Comparison of ENCODE assay signal across 38 cellular contexts in the genomic region with DNA sequence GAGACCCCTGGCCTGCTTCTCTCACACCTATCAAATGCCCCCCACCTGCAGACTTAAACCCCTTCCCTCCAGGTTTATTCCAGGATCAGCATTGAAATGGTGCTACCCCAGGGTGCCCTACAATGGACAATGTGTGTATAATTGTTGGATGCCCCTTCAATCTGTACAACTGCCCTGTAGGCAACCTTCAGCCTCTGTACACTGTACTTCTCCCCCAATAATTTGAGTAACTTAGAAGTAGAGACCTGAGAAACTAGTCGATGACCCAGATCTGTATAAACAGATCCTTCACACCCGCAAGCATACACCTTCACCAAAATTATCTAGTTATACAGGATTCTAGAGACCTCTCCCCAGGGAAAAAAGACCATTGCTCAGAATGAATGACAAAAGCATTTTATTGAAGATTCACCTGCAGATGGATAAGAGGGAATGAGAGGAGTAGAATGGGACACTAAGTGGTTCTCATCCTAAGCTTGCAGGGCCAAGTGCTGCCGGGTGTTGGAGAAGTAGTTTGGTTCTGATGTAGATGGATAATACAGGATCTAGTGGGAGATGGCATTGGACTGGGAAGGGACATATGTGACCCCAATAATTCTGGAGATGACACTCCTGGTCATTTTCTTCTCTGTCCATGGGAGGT. TPM values are rescaled to one million over a fixed set of nuclear protein-coding genes. Genes with fewer than 3 reads are reported as not detected.
"Had no signal": no experiment of that assay in that cellular context is flagged by ENCODE, and none has a peak within 500 bp of the region (broad histone marks: within the 10 kb centered on the region; RNA-seq: fewer than 3 reads in every experiment).

No MANE protein-coding gene starts in this region.

- H3K27ac ChIP-seq: adrenal gland, body of pancreas, brain microvascular endothelial cell, breast epithelium, cardiac muscle cell, VCaP had no signal

- H3K4me1 Mint-ChIP-seq: activated B cell treated with CpG ODN at 0.5 μM for 24 hours; activated CD4-positive, alpha-beta T cell treated with anti-CD3 and anti-CD28 coated beads, Interleukin-2, amount 10 ng/mL, durations not matched to agents 24 days and 14 days; activated T-helper 17 cell treated with anti-CD3 and anti-CD28 coated beads, Interleukin-2, amount 50 U/mL, for 72 hours; central memory CD8-positive, alpha-beta T cell had no signal

- H3K36me3 ChIP-seq: adrenal gland, brain microvascular endothelial cell, breast epithelium, cardiac muscle cell had no signal

- H3K9me3 ChIP-seq: adrenal gland, body of pancreas, breast epithelium had no signal

- ATAC-seq: activated CD8-positive, alpha-beta T cell treated with anti-CD3 and anti-CD28 coated beads for 36 hours; activated naive CD4-positive, alpha-beta T cell treated with anti-CD3 and anti-CD28 coated beads, Interleukin-2, amount 50 U/mL, for 72 hours; activated T-cell treated with anti-CD3 and anti-CD28 coated beads, Interleukin-2, amount 50 U/mL, for 4 hours; activated T-cell treated with anti-CD3 and anti-CD28 coated beads, Interleukin-2, amount 50 U/mL, for 72 hours; activated T-helper 17 cell treated with anti-CD3 and anti-CD28 coated beads, Interleukin-2, amount 50 U/mL, for 72 hours; body of pancreas had no signal

- H3K36me3 Mint-ChIP-seq: activated CD4-positive, alpha-beta memory T cell treated with anti-CD3 and anti-CD28 coated beads for 36 hours; activated naive CD4-positive, alpha-beta T cell treated with anti-CD3 and anti-CD28 coated beads, Interleukin-2, amount 50 U/mL, for 72 hours; activated naive CD8-positive, alpha-beta T cell treated with anti-CD3 and anti-CD28 coated beads for 36 hours had no signal

- H3K4me1 ChIP-seq: adrenal gland, body of pancreas, breast epithelium had no signal

- H3K27me3 ChIP-seq: adrenal gland, body of pancreas had no signal

- H3K4me3 Mint-ChIP-seq: activated B cell treated with CpG ODN at 0.5 μM for 24 hours; activated CD4-positive, alpha-beta memory T cell treated with anti-CD3 and anti-CD28 coated beads for 36 hours; activated CD4-positive, alpha-beta T cell treated with anti-CD3 and anti-CD28 coated beads, Interleukin-2, amount 10 ng/mL, durations not matched to agents 24 days and 14 days; activated CD8-positive, alpha-beta T cell treated with anti-CD3 and anti-CD28 coated beads for 36 hours; activated naive CD4-positive, alpha-beta T cell treated with anti-CD3 and anti-CD28 coated beads for 36 hours; activated naive CD8-positive, alpha-beta T cell treated with anti-CD3 and anti-CD28 coated beads for 36 hours; activated T-cell treated with anti-CD3 and anti-CD28 coated beads, Interleukin-2, amount 50 U/mL, for 4 hours; activated T-cell treated with anti-CD3 and anti-CD28 coated beads, Interleukin-2, amount 50 U/mL, for 72 hours; activated T-helper 1 cell treated with anti-CD3 and anti-CD28 coated beads, Interleukin-12 subunit alpha, Interleukin-12 subunit beta, Interleukin-2, Interleukin-4 antibody, amounts not matched to agents 30 ng/mL and 10 ng/mL and 1 ng/mL, durations not matched to agents 14 hours and 24 hours and 36 hours; activated T-helper 17 cell treated with anti-CD3 and anti-CD28 coated beads, Interleukin-2, amount 50 U/mL, for 72 hours; central memory CD8-positive, alpha-beta T cell; T-helper 1 cell treated with Interleukin-12 subunit alpha and Interleukin-12 subunit beta and Interleukin-4 antibody, amounts not matched to agents 30 μg/mL and 1 μg/mL, for 36 hours; T-helper 2 cell treated with Interferon-gamma antibody and Interleukin-4, amounts not matched to agents 5 μg/mL and 100 μg/mL, for 36 hours had no signal

- DNase-seq: activated B cell treated with CpG ODN at 0.5 μM for 24 hours; activated CD4-positive, alpha-beta memory T cell treated with anti-CD3 and anti-CD28 coated beads for 36 hours; activated CD4-positive, alpha-beta T cell treated with anti-CD3 and anti-CD28 coated beads for 4 hours; activated CD4-positive, alpha-beta T cell treated with anti-CD3 and anti-CD28 coated beads, Interleukin-2, amount 10 ng/mL, durations not matched to agents 24 days and 14 days; activated CD4-positive, alpha-beta T cell treated with anti-CD3 and anti-CD28 coated beads, Interleukin-2, amount 50 U/mL, for 1 hour; activated CD4-positive, alpha-beta T cell treated with anti-CD3 and anti-CD28 coated beads, Interleukin-2, amount 50 U/mL, for 4 hours; activated CD4-positive, CD25-positive, alpha-beta regulatory T cell treated with anti-CD3 and anti-CD28 coated beads, Interleukin-2, amount 50 U/mL, for 72 hours; activated CD8-positive, alpha-beta memory T cell treated with anti-CD3 and anti-CD28 coated beads, Interleukin-2, amount 50 U/mL, for 4 hours; activated CD8-positive, alpha-beta T cell treated with anti-CD3 and anti-CD28 coated beads for 36 hours; activated gamma-delta T cell treated with Interleukin-2 at 50 U/mL for 16 hours; activated naive CD4-positive, alpha-beta T cell; activated naive CD4-positive, alpha-beta T cell treated with anti-CD3 and anti-CD28 coated beads for 36 hours; activated naive CD4-positive, alpha-beta T cell treated with anti-CD3 and anti-CD28 coated beads, Interleukin-2, amount 50 U/mL, for 16 hours; activated naive CD8-positive, alpha-beta T cell treated with anti-CD3 and anti-CD28 coated beads for 36 hours; activated T-cell treated with anti-CD3 and anti-CD28 coated beads for 4 hours; activated T-cell treated with anti-CD3 and anti-CD28 coated beads, Interleukin-2, amount 50 U/mL, for 1 hour; activated T-cell treated with anti-CD3 and anti-CD28 coated beads, Interleukin-2, amount 50 U/mL, for 4 hours; activated T-cell treated with anti-CD3 and anti-CD28 coated beads, Interleukin-2, amount 50 U/mL, for 72 hours; adrenal gland; amniotic stem cell; aorta; body of pancreas; brain microvascular endothelial cell; caudate nucleus; T-helper 1 cell; T-helper 2 cell; T-helper 9 cell had no signal

- H3K4me3 ChIP-seq: adrenal gland, body of pancreas, breast epithelium, cardiac muscle cell had no signal

- H3K27ac Mint-ChIP-seq: activated B cell treated with CpG ODN at 0.5 μM for 24 hours; activated CD4-positive, alpha-beta memory T cell treated with anti-CD3 and anti-CD28 coated beads for 36 hours; activated CD4-positive, alpha-beta T cell treated with anti-CD3 and anti-CD28 coated beads, Interleukin-2, amount 10 ng/mL, durations not matched to agents 24 days and 14 days; activated CD8-positive, alpha-beta T cell treated with anti-CD3 and anti-CD28 coated beads for 36 hours; activated naive CD4-positive, alpha-beta T cell treated with anti-CD3 and anti-CD28 coated beads for 36 hours; activated naive CD4-positive, alpha-beta T cell treated with anti-CD3 and anti-CD28 coated beads, Interleukin-2, amount 50 U/mL, for 72 hours; activated naive CD8-positive, alpha-beta T cell treated with anti-CD3 and anti-CD28 coated beads for 36 hours; activated T-cell treated with anti-CD3 and anti-CD28 coated beads, Interleukin-2, amount 50 U/mL, for 72 hours; activated T-helper 1 cell treated with anti-CD3 and anti-CD28 coated beads, Interleukin-12 subunit alpha, Interleukin-12 subunit beta, Interleukin-2, Interleukin-4 antibody, amounts not matched to agents 30 ng/mL and 10 ng/mL and 1 ng/mL, durations not matched to agents 14 hours and 24 hours and 36 hours; activated T-helper 17 cell treated with anti-CD3 and anti-CD28 coated beads, Interleukin-2, amount 50 U/mL, for 72 hours; T-helper 1 cell treated with Interleukin-12 subunit alpha and Interleukin-12 subunit beta and Interleukin-4 antibody, amounts not matched to agents 30 μg/mL and 1 μg/mL, for 36 hours; T-helper 2 cell treated with Interferon-gamma antibody and Interleukin-4, amounts not matched to agents 5 μg/mL and 100 μg/mL, for 36 hours had no signal

- H3K9me3 Mint-ChIP-seq: activated B cell treated with CpG ODN at 0.5 μM for 24 hours; activated CD4-positive, alpha-beta memory T cell treated with anti-CD3 and anti-CD28 coated beads for 36 hours; activated CD4-positive, alpha-beta T cell treated with anti-CD3 and anti-CD28 coated beads, Interleukin-2, amount 10 ng/mL, durations not matched to agents 24 days and 14 days; activated CD8-positive, alpha-beta T cell treated with anti-CD3 and anti-CD28 coated beads for 36 hours; activated naive CD4-positive, alpha-beta T cell treated with anti-CD3 and anti-CD28 coated beads for 36 hours; activated naive CD4-positive, alpha-beta T cell treated with anti-CD3 and anti-CD28 coated beads, Interleukin-2, amount 50 U/mL, for 72 hours; activated naive CD8-positive, alpha-beta T cell treated with anti-CD3 and anti-CD28 coated beads for 36 hours; activated T-cell treated with anti-CD3 and anti-CD28 coated beads, Interleukin-2, amount 50 U/mL, for 4 hours; activated T-cell treated with anti-CD3 and anti-CD28 coated beads, Interleukin-2, amount 50 U/mL, for 72 hours; activated T-helper 1 cell treated with anti-CD3 and anti-CD28 coated beads, Interleukin-12 subunit alpha, Interleukin-12 subunit beta, Interleukin-2, Interleukin-4 antibody, amounts not matched to agents 30 ng/mL and 10 ng/mL and 1 ng/mL, durations not matched to agents 14 hours and 24 hours and 36 hours; activated T-helper 17 cell treated with anti-CD3 and anti-CD28 coated beads, Interleukin-2, amount 50 U/mL, for 72 hours; central memory CD8-positive, alpha-beta T cell; T-helper 1 cell treated with Interleukin-12 subunit alpha and Interleukin-12 subunit beta and Interleukin-4 antibody, amounts not matched to agents 30 μg/mL and 1 μg/mL, for 36 hours; T-helper 2 cell treated with Interferon-gamma antibody and Interleukin-4, amounts not matched to agents 5 μg/mL and 100 μg/mL, for 36 hours had no signal

- H3K27me3 Mint-ChIP-seq: activated naive CD8-positive, alpha-beta T cell treated with anti-CD3 and anti-CD28 coated beads for 36 hours had no signal

RNA-seq across cellular contexts. Expression of gene KRT4, which starts 7.6 kb away (rescaled TPM):
- total RNA-seq: activated B cell treated with CpG ODN at 0.5 μM for 24 hours; activated CD4-positive, alpha-beta memory T cell treated with anti-CD3 and anti-CD28 coated beads for 36 hours; activated CD4-positive, alpha-beta T cell treated with anti-CD3 and anti-CD28 coated beads, Interleukin-2, amount 10 ng/mL, durations not matched to agents 24 days and 14 days; activated CD8-positive, alpha-beta memory T cell treated with anti-CD3 and anti-CD28 coated beads for 36 hours; activated naive CD4-positive, alpha-beta T cell treated with anti-CD3 and anti-CD28 coated beads for 36 hours; activated naive CD4-positive, alpha-beta T cell treated with anti-CD3 and anti-CD28 coated beads, Interleukin-2, amount 50 U/mL, for 72 hours; activated T-cell treated with anti-CD3 and anti-CD28 coated beads, Interleukin-2, amount 50 U/mL, for 4 hours; activated T-helper 1 cell treated with anti-CD3 and anti-CD28 coated beads, Interleukin-12 subunit alpha, Interleukin-12 subunit beta, Interleukin-2, Interleukin-4 antibody, amounts not matched to agents 30 ng/mL and 10 ng/mL and 1 ng/mL, durations not matched to agents 14 hours and 24 hours and 36 hours; activated T-helper 17 cell treated with anti-CD3 and anti-CD28 coated beads, Interleukin-2, amount 50 U/mL, for 72 hours; aorta; astrocyte; cardiac muscle cell had no signal

RNA-seq across cellular contexts. Expression of gene KRT3, which starts 10.4 kb away (rescaled TPM):
- total RNA-seq: activated B cell treated with CpG ODN at 0.5 μM for 24 hours; activated CD4-positive, alpha-beta memory T cell treated with anti-CD3 and anti-CD28 coated beads for 36 hours; activated CD8-positive, alpha-beta memory T cell treated with anti-CD3 and anti-CD28 coated beads for 36 hours; activated CD8-positive, alpha-beta T cell treated with anti-CD3 and anti-CD28 coated beads for 36 hours; activated naive CD4-positive, alpha-beta T cell treated with anti-CD3 and anti-CD28 coated beads for 36 hours; activated naive CD8-positive, alpha-beta T cell treated with anti-CD3 and anti-CD28 coated beads for 36 hours; activated T-cell treated with anti-CD3 and anti-CD28 coated beads, Interleukin-2, amount 50 U/mL, for 4 hours; activated T-cell treated with anti-CD3 and anti-CD28 coated beads, Interleukin-2, amount 50 U/mL, for 72 hours; activated T-helper 17 cell treated with anti-CD3 and anti-CD28 coated beads, Interleukin-2, amount 50 U/mL, for 72 hours; adrenal gland; aorta; body of pancreas; breast epithelium; cardiac muscle cell had no signal

RNA-seq across cellular contexts. Expression of gene KRT79, which starts 27.8 kb away (rescaled TPM):
- total RNA-seq: activated B cell treated with CpG ODN at 0.5 μM for 24 hours; activated CD4-positive, alpha-beta memory T cell treated with anti-CD3 and anti-CD28 coated beads for 36 hours; activated CD4-positive, alpha-beta T cell treated with anti-CD3 and anti-CD28 coated beads, Interleukin-2, amount 10 ng/mL, durations not matched to agents 24 days and 14 days; activated naive CD4-positive, alpha-beta T cell treated with anti-CD3 and anti-CD28 coated beads for 36 hours; activated T-helper 1 cell treated with anti-CD3 and anti-CD28 coated beads, Interleukin-12 subunit alpha, Interleukin-12 subunit beta, Interleukin-2, Interleukin-4 antibody, amounts not matched to agents 30 ng/mL and 10 ng/mL and 1 ng/mL, durations not matched to agents 14 hours and 24 hours and 36 hours; adrenal gland; aorta; body of pancreas; cardiac muscle cell had no signal

RNA-seq across cellular contexts. Expression of gene KRT76, which starts 29.1 kb away (rescaled TPM):
- total RNA-seq: activated B cell treated with CpG ODN at 0.5 μM for 24 hours; activated CD4-positive, alpha-beta memory T cell treated with anti-CD3 and anti-CD28 coated beads for 36 hours; activated CD4-positive, alpha-beta T cell treated with anti-CD3 and anti-CD28 coated beads, Interleukin-2, amount 10 ng/mL, durations not matched to agents 24 days and 14 days; activated CD8-positive, alpha-beta memory T cell treated with anti-CD3 and anti-CD28 coated beads for 36 hours; activated CD8-positive, alpha-beta T cell treated with anti-CD3 and anti-CD28 coated beads for 36 hours; activated naive CD4-positive, alpha-beta T cell treated with anti-CD3 and anti-CD28 coated beads for 36 hours; activated naive CD4-positive, alpha-beta T cell treated with anti-CD3 and anti-CD28 coated beads, Interleukin-2, amount 50 U/mL, for 72 hours; activated naive CD8-positive, alpha-beta T cell treated with anti-CD3 and anti-CD28 coated beads for 36 hours; activated T-cell treated with anti-CD3 and anti-CD28 coated beads, Interleukin-2, amount 50 U/mL, for 4 hours; activated T-cell treated with anti-CD3 and anti-CD28 coated beads, Interleukin-2, amount 50 U/mL, for 72 hours; activated T-helper 1 cell treated with anti-CD3 and anti-CD28 coated beads, Interleukin-12 subunit alpha, Interleukin-12 subunit beta, Interleukin-2, Interleukin-4 antibody, amounts not matched to agents 30 ng/mL and 10 ng/mL and 1 ng/mL, durations not matched to agents 14 hours and 24 hours and 36 hours; activated T-helper 17 cell treated with anti-CD3 and anti-CD28 coated beads, Interleukin-2, amount 50 U/mL, for 72 hours; adrenal gland; aorta; astrocyte; body of pancreas; breast epithelium; cardiac muscle cell had no signal

RNA-seq across cellular contexts. Expression of gene KRT78, which starts 42.5 kb away (rescaled TPM):
- total RNA-seq: activated B cell treated with CpG ODN at 0.5 μM for 24 hours; activated CD4-positive, alpha-beta memory T cell treated with anti-CD3 and anti-CD28 coated beads for 36 hours; activated CD4-positive, alpha-beta T cell treated with anti-CD3 and anti-CD28 coated beads, Interleukin-2, amount 10 ng/mL, durations not matched to agents 24 days and 14 days; activated CD8-positive, alpha-beta memory T cell treated with anti-CD3 and anti-CD28 coated beads for 36 hours; activated CD8-positive, alpha-beta T cell treated with anti-CD3 and anti-CD28 coated beads for 36 hours; activated naive CD4-positive, alpha-beta T cell treated with anti-CD3 and anti-CD28 coated beads for 36 hours; activated naive CD4-positive, alpha-beta T cell treated with anti-CD3 and anti-CD28 coated beads, Interleukin-2, amount 50 U/mL, for 72 hours; activated naive CD8-positive, alpha-beta T cell treated with anti-CD3 and anti-CD28 coated beads for 36 hours; activated T-cell treated with anti-CD3 and anti-CD28 coated beads, Interleukin-2, amount 50 U/mL, for 4 hours; activated T-cell treated with anti-CD3 and anti-CD28 coated beads, Interleukin-2, amount 50 U/mL, for 72 hours; activated T-helper 1 cell treated with anti-CD3 and anti-CD28 coated beads, Interleukin-12 subunit alpha, Interleukin-12 subunit beta, Interleukin-2, Interleukin-4 antibody, amounts not matched to agents 30 ng/mL and 10 ng/mL and 1 ng/mL, durations not matched to agents 14 hours and 24 hours and 36 hours; activated T-helper 17 cell treated with anti-CD3 and anti-CD28 coated beads, Interleukin-2, amount 50 U/mL, for 72 hours; adrenal gland; aorta; astrocyte; body of pancreas; cardiac muscle cell had no signal
